ENCODE assay signal across 21 cellular contexts in genomic region chr19:33274663-33275558, GRCh38. TPM values are rescaled to one million over a fixed set of nuclear protein-coding genes. Genes with fewer than 3 reads are reported as not detected.
A peak's percentile ranks its signal among the peaks of the same experiment; 100 is the strongest.
DNase-seq lines count a peak whose midpoint lies in the region; ATAC-seq, FAIRE-seq and TF ChIP-seq lines count a peak whose summit lies in the region.
"Had no signal": no experiment of that assay in that cellular context is flagged by ENCODE, and none has a peak within 500 bp of the region (broad histone marks: within the 10 kb centered on the region; RNA-seq: fewer than 3 reads in every experiment).

No MANE protein-coding gene starts in this region.

- POLR2A ChIA-PET in A549 (lab: Yijun Ruan, JAX): interaction anchor here (1.5 to 1.7 kb wide), 2 partner anchors 26 to 28 kb away, joined by 4 to 8 read pairs; partner anchors contain the start of gene CEBPA

- no peaks in the 10 kb centered on the region for H4K20me1 ChIP-seq in hepatocyte (ENCODE audit: insufficient read depth, poor library complexity, severe bottlenecking)

- H3K36me3 ChIP-seq in hepatocyte (replicated peaks; ENCODE audit: insufficient read depth, low read depth): no peaks in the 10 kb centered on the region
- H3K36me3 ChIP-seq in neutrophil: no peaks in the 10 kb centered on the region
- H3K36me3 ChIP-seq: SJSA1, thyroid gland had no signal

- H3K27me3 ChIP-seq in hepatocyte: no peaks in the 10 kb centered on the region
- H3K27me3 ChIP-seq in neutrophil: no peaks in the 10 kb centered on the region
- H3K27me3 ChIP-seq: thyroid gland had no signal

- no peaks in the 10 kb centered on the region for H3K9me2 ChIP-seq in hepatocyte (replicated peaks; ENCODE audit: insufficient read depth)

- H3K4me3 ChIP-seq in A549 (no peak overlapping the region), hepatocyte (no peak overlapping the region), neutrophil (ENCODE audit: low read depth in 1 of 2, low read length in 1 of 2) (no peak overlapping the region)
- H3K4me3 ChIP-seq: SJSA1, thyroid gland had no signal

- H3K27ac ChIP-seq in A549 (peak overlapping the region; percentile 43 to 76), hepatocyte (peak overlapping the region; percentile 95), neutrophil (peak overlapping the region; percentile 62)
- H3K27ac ChIP-seq: SJSA1, thyroid gland had no signal

- 84% methylated on average over 17 of the region's 17 CpGs for WGBS in A549 (ENCODE audit: missing lambda C conversion rate)
- WGBS in hepatocyte (ENCODE audit: low lambda C conversion rate, missing lambda C conversion rate): 79% methylated on average over 17 of the region's 17 CpGs

- no peak for FAIRE-seq in A549 (lab: Jason Lieb, UNC)
- FAIRE-seq: GM19239 had no signal

- TF ChIP-seq CTCF in A549 (IDR thresholded peaks at IDR 0.05): no peak
- TF ChIP-seq CTCF in hepatocyte (IDR thresholded peaks at IDR 0.05; ENCODE audit: poor library complexity): no peak
- TF ChIP-seq CTCF in neutrophil (IDR thresholded peaks at IDR 0.05): no peak

- peak in 1 of 2 experiments; percentile 10; a peak in 3 of 6 replicates for ATAC-seq in A549
- ATAC-seq: activated CD8-positive, alpha-beta T cell treated with anti-CD3 and anti-CD28 coated beads, Interleukin-2, amount 10 ng/mL, durations not matched to agents 7 days and 5 days had no signal

- peak overlapping the region; percentile 42 for H3K4me2 ChIP-seq in A549
- H3K4me2 ChIP-seq in hepatocyte: peak overlapping the region; percentile 25

- DNase-seq in A549 (ENCODE audit: low read depth in 1 of 2, low spot score in 1 of 2) (no peak), HT-29 (ENCODE audit: low spot score) (peak; percentile 55), hepatocyte (ENCODE audit: low spot score) (no peak), NCI-H1048 (lab: John Stamatoyannopoulos, UW) (no peak), T1000 (lab: John Stamatoyannopoulos, UW) (no peak), EL (no peak)
- no peak for DNase-seq in effector CD4-positive, alpha-beta T cell
- DNase-seq: activated CD4-positive, CD25-positive, alpha-beta regulatory T cell; cortex of kidney; natural killer cell; NCI-H2081; NCI-H510A; T-helper 17 cell; thyroid gland had no signal

- no peak overlapping the region for H2AFZ ChIP-seq in hepatocyte

- CTCF ChIA-PET in A549 (lab: Yijun Ruan, JAX): interaction anchor here (0.8 to 36.6 kb wide), 12 partner anchors 8 to 821 kb away, joined by 3 to 603 read pairs (median 6); partner anchors contain the start of genes CEBPA and CEBPG

- no peak for TF ChIP-seq EP300 in A549 (IDR thresholded peaks at IDR 0.05)

- TF ChIP-seq POLR2A in A549 (IDR thresholded peaks at IDR 0.05; ENCODE audit: low read length): no peak

- no peaks in the 10 kb centered on the region for H3K79me2 ChIP-seq in hepatocyte

- H3K4me1 ChIP-seq in A549: peaks cover 29% of the 10 kb centered on the region
- H3K4me1 ChIP-seq in hepatocyte (ENCODE audit: insufficient read depth): peaks cover 53% of the 10 kb centered on the region
- H3K4me1 ChIP-seq in neutrophil (ENCODE audit: control insufficient read depth in 1 of 2, insufficient read depth in 1 of 2, low read depth in 1 of 2, low read length in 1 of 2): peaks cover 48 to 49% of the 10 kb centered on the region in 2 experiments
- H3K4me1 ChIP-seq: SJSA1 had no signal

- TF ChIP-seq RAD21 in A549 (conservative IDR thresholded peaks at IDR 0.05 in 1 of 2, IDR thresholded peaks at IDR 0.05 in 1 of 2): no peak

- H3K9me3 ChIP-seq in A549 (no peaks in the 10 kb centered on the region), hepatocyte (ENCODE audit: low read depth) (no peaks in the 10 kb centered on the region), neutrophil (no peaks in the 10 kb centered on the region)
- H3K9me3 ChIP-seq: SJSA1, thyroid gland had no signal

TF ChIP-seq in A549, 52 proteins besides CTCF, POLR2A, EP300 and RAD21:
- TF ChIP-seq CHD2 (IDR thresholded peaks at IDR 0.05; ENCODE audit: low read length, partially characterized antibody): no peak
- no peak for TF ChIP-seq FOXS1 (CRISPR knock-in tag; IDR thresholded peaks at IDR 0.05)
- no peak for TF ChIP-seq BCL3 (IDR thresholded peaks at IDR 0.05)
- no peak for TF ChIP-seq PHF8 (IDR thresholded peaks at IDR 0.05; ENCODE audit: borderline replicate concordance, low read depth)
- TF ChIP-seq MAX (IDR thresholded peaks at IDR 0.05): peak; percentile 5; the same call in 1 of the 2 replicates

RNA-seq across cellular contexts. Expression of gene CEBPA, which starts 27.4 kb away (rescaled TPM):
- polyA plus RNA-seq in A549 (2011; rRNA removed) (3.5 and 4.3 TPM in 2 replicates), A549 (2017; fragmentation: RNase III; extraction: RNeasy Plus Mini Kit Qiagen cat#74134 plus additional on column Dnase treatment) (6.2 to 6.6 TPM (median 6.3 TPM) in 3 replicates), hepatocyte (65.1 and 103 TPM in 2 replicates)
- 4.5 and 6.6 TPM in 2 replicates for polyA plus RNA-seq in A549 (2012; cell fraction: cytosol; rRNA removed)
- 3.8 and 4.5 TPM in 2 replicates for polyA plus RNA-seq in A549 (2012; cell fraction: nucleus; rRNA removed)
- polyA minus RNA-seq in A549 (2011; rRNA and poly(A)+ RNA removed): 5.2 and 5.7 TPM in 2 replicates
- total RNA-seq in HT-29 (2014; rRNA removed; shearing (Covaris generic)): 16.9 and 21.3 TPM in 2 replicates
- 151 and 160 TPM in 2 replicates for total RNA-seq in hepatocyte

RNA-seq across cellular contexts. Expression of gene SLC7A10, which starts 49.3 kb away (rescaled TPM):
- polyA plus RNA-seq in A549 (2011; rRNA removed) (0.05 and 0.13 TPM in 2 replicates), A549 (2017; fragmentation: RNase III; extraction: RNeasy Plus Mini Kit Qiagen cat#74134 plus additional on column Dnase treatment) (0.13 to 0.26 TPM (median 0.20 TPM) in 3 replicates), hepatocyte (4.3 and 7.3 TPM in 2 replicates)
- polyA plus RNA-seq in A549 (2012; cell fraction: cytosol; rRNA removed): 0.12 and 0.13 TPM in 2 replicates
- polyA plus RNA-seq in A549 (2012; cell fraction: nucleus; rRNA removed): 0.50 and 0.77 TPM in 2 replicates
- polyA minus RNA-seq in A549 (2011; rRNA and poly(A)+ RNA removed): 0.15 and 0.58 TPM in 2 replicates
- total RNA-seq in HT-29 (2014; rRNA removed; shearing (Covaris generic)): not detected in 2 replicates
- 4.5 and 5.5 TPM in 2 replicates for total RNA-seq in hepatocyte
- total RNA-seq: activated CD8-positive, alpha-beta T cell treated with anti-CD3 and anti-CD28 coated beads, Interleukin-2, amount 10 ng/mL, durations not matched to agents 7 days and 5 days; activated naive CD4-positive, alpha-beta T cell treated with anti-CD3 and anti-CD28 coated beads, Interleukin-2, amount 50 U/mL, for 72 hours; activated T-cell treated with anti-CD3 and anti-CD28 coated beads, Interleukin-2, amount 50 U/mL, for 72 hours; natural killer cell; SJSA1; T-helper 17 cell had no signal
- polyA plus RNA-seq: AG04450 had no signal
